In the genomic region with DNA sequence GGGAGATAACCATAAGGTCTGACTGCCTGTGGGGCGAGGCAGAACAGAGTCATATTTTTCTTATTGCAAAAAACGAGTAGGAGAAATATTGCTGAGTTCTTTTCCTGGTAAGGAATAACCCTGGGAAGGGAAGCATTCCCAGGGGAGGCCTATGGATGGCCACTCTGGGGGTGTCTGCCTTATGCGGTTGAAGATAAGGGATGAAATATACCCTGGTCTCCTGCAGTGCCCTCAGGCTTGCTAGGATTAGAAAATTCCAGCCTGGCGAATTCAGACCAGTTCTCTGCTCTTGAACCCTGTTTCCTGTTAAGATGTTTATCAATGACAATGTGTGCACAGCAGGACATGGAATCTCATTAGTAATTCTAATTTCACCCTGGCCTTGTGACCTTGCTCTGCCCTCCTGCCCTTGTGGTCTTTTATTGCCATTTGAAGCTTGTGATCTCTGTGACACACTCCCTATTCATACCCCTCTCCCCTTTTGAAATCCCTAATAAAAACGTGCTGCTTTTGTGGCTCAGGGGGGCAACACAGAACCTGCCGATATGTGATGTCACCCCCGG, we compare ENCODE assay signal across 30 cellular contexts.
"Had no signal": no experiment of that assay in that cellular context is flagged by ENCODE, and none has a peak within 500 bp of the region (broad histone marks: within the 10 kb centered on the region; RNA-seq: fewer than 3 reads in every experiment).

No MANE protein-coding gene starts in this region.

- H3K4me3 Mint-ChIP-seq: activated B cell treated with CpG ODN at 0.5 μM for 24 hours; activated CD8-positive, alpha-beta T cell treated with anti-CD3 and anti-CD28 coated beads for 36 hours; activated naive CD8-positive, alpha-beta T cell; activated T-cell treated with anti-CD3 and anti-CD28 coated beads, Interleukin-2, amount 50 U/mL, for 4 hours; activated T-helper 17 cell treated with anti-CD3 and anti-CD28 coated beads, Interleukin-2, amount 50 U/mL, for 72 hours; central memory CD8-positive, alpha-beta T cell; dendritic cell treated with granulocyte-macrophage colony-stimulating factor and Interleukin-4, amounts not matched to agents 40 ng/mL and 50 ng/mL, for 4 days had no signal

- H3K4me1 Mint-ChIP-seq: activated B cell treated with CpG ODN at 0.5 μM for 24 hours; activated T-helper 17 cell treated with anti-CD3 and anti-CD28 coated beads, Interleukin-2, amount 50 U/mL, for 72 hours; central memory CD8-positive, alpha-beta T cell had no signal

- H3K27me3 Mint-ChIP-seq: activated B cell treated with CpG ODN at 0.5 μM for 24 hours; activated CD8-positive, alpha-beta T cell treated with anti-CD3 and anti-CD28 coated beads for 36 hours; activated naive CD8-positive, alpha-beta T cell; activated T-helper 17 cell treated with anti-CD3 and anti-CD28 coated beads, Interleukin-2, amount 50 U/mL, for 72 hours; central memory CD8-positive, alpha-beta T cell; dendritic cell treated with granulocyte-macrophage colony-stimulating factor and Interleukin-4, amounts not matched to agents 40 ng/mL and 50 ng/mL, for 4 days had no signal

- H3K4me3 ChIP-seq: coronary artery, dorsolateral prefrontal cortex, esophagus muscularis mucosa, gastrocnemius medialis, heart left ventricle had no signal

- H3K27ac ChIP-seq: brain microvascular endothelial cell, coronary artery, dorsolateral prefrontal cortex, esophagus muscularis mucosa, foreskin keratinocyte, gastrocnemius medialis, heart left ventricle, WERI-Rb-1 had no signal

- DNase-seq: activated B cell treated with CpG ODN at 0.5 μM for 24 hours; activated CD4-positive, alpha-beta T cell treated with anti-CD3 and anti-CD28 coated beads for 48 hours; activated CD4-positive, alpha-beta T cell treated with anti-CD3 and anti-CD28 coated beads, Interleukin-2, amount 50 U/mL, for 1 hour; activated CD4-positive, alpha-beta T cell treated with anti-CD3 and anti-CD28 coated beads, Interleukin-2, amount 50 U/mL, for 48 hours; activated CD8-positive, alpha-beta memory T cell treated with anti-CD3 and anti-CD28 coated beads for 24 hours; activated CD8-positive, alpha-beta T cell treated with anti-CD3 and anti-CD28 coated beads for 36 hours; activated effector memory CD4-positive, alpha-beta T cell treated with Interleukin-2 at 50 U/mL for 16 hours; activated gamma-delta T cell treated with Interleukin-2 at 50 U/mL for 16 hours; activated naive CD4-positive, alpha-beta T cell treated with anti-CD3 and anti-CD28 coated beads, Interleukin-2, amount 50 U/mL, for 16 hours; activated naive CD4-positive, alpha-beta T cell treated with Interleukin-2 at 50 U/mL for 16 hours; activated T-cell treated with anti-CD3 and anti-CD28 coated beads, Interleukin-2, amount 50 U/mL, for 4 hours; amniotic stem cell; anterior cingulate cortex; brain microvascular endothelial cell; dorsolateral prefrontal cortex; effector memory CD4-positive, alpha-beta T cell; erythroblast; foreskin keratinocyte; gastrocnemius medialis; glutamatergic neuron; heart left ventricle; T-helper 2 cell; T-helper 9 cell; WERI-Rb-1 had no signal

- H3K9me3 ChIP-seq: esophagus muscularis mucosa, gastrocnemius medialis had no signal

- H3K27ac Mint-ChIP-seq: activated B cell treated with CpG ODN at 0.5 μM for 24 hours; activated CD8-positive, alpha-beta T cell treated with anti-CD3 and anti-CD28 coated beads for 36 hours; activated naive CD8-positive, alpha-beta T cell; activated T-helper 17 cell treated with anti-CD3 and anti-CD28 coated beads, Interleukin-2, amount 50 U/mL, for 72 hours; dendritic cell treated with granulocyte-macrophage colony-stimulating factor and Interleukin-4, amounts not matched to agents 40 ng/mL and 50 ng/mL, for 4 days had no signal

- H3K27me3 ChIP-seq: brain microvascular endothelial cell, dorsolateral prefrontal cortex, esophagus muscularis mucosa, foreskin keratinocyte, gastrocnemius medialis, heart left ventricle had no signal

- H3K36me3 ChIP-seq: brain microvascular endothelial cell, esophagus muscularis mucosa, gastrocnemius medialis, heart left ventricle, WERI-Rb-1 had no signal

- H3K9me3 Mint-ChIP-seq: activated CD8-positive, alpha-beta T cell treated with anti-CD3 and anti-CD28 coated beads for 36 hours had no signal

- H3K4me1 ChIP-seq: esophagus muscularis mucosa, foreskin keratinocyte, gastrocnemius medialis, heart left ventricle had no signal

- H3K36me3 Mint-ChIP-seq: activated naive CD8-positive, alpha-beta T cell had no signal
